Comparison of ENCODE assay signal across 8 cellular contexts in genomic region chr2:216012133-216012829, GRCh38. TPM values are rescaled to one million over a fixed set of nuclear protein-coding genes. Genes with fewer than 3 reads are reported as not detected.
DNase-seq lines count a peak whose midpoint lies in the region; ATAC-seq and TF ChIP-seq lines count a peak whose summit lies in the region.

No MANE protein-coding gene starts in this region.

- no peak overlapping the region for H4K91ac ChIP-seq in IMR-90 (ENCODE audit: insufficient read depth, low read depth, low read length)

- in situ Hi-C loops in IMR-90 (cut with MboI; ENCODE audit: low sequenced_read_pairs): no loop called here
- in situ Hi-C loops in astrocyte of the spinal cord (cut with HindIII; ENCODE audit: low sequenced_read_pairs): no loop called here

- WGBS in IMR-90 (ENCODE audit: extremely low coverage in 2 of 2, insufficient read length in 1 of 2), 2 experiments: 43% methylated on average over 3 of the region's 6 CpGs; no CpG with 5 or more reads in 1 of the 2 experiments
- WGBS in liver: 34% methylated on average over 6 of the region's 6 CpGs
- WGBS in urinary bladder: 42% methylated on average over 6 of the region's 6 CpGs

- no peak for TF ChIP-seq POLR2A in IMR-90 (IDR thresholded peaks at IDR 0.05; ENCODE audit: low read depth, low read length)

- no peak for TF ChIP-seq RAD21 in IMR-90 (IDR thresholded peaks at IDR 0.05; ENCODE audit: low read length)
- no peak for TF ChIP-seq RAD21 in liver (IDR thresholded peaks at IDR 0.05)

- H2AK5ac ChIP-seq in IMR-90 (ENCODE audit: low read depth, low read length): no peak overlapping the region; the same call in 1 of the 2 replicates

- H2BK20ac ChIP-seq in IMR-90 (ENCODE audit: low read depth, low read length): no peak overlapping the region

- no peak overlapping the region for H2AK9ac ChIP-seq in IMR-90 (replicated peaks; ENCODE audit: low read depth, low read length, poor library complexity)

- H3K36me3 ChIP-seq in CD4-positive, alpha-beta memory T cell (ENCODE audit: insufficient read depth, low read length): no peaks in the 10 kb centered on the region
- H3K36me3 ChIP-seq in IMR-90 (ENCODE audit: control insufficient read depth, insufficient read depth, low read length) (no peaks in the 10 kb centered on the region), liver (ENCODE audit: control insufficient read depth in 4 of 4, insufficient read depth in 3 of 4, low read depth in 1 of 4, low read length in 3 of 4) (peaks cover 0 to 8% (median 3%) of the 10 kb centered on the region in 4 donors), urinary bladder (ENCODE audit: insufficient read depth) (no peaks in the 10 kb centered on the region)

- H3K4me1 Mint-ChIP-seq in CD4-positive, alpha-beta memory T cell: peaks cover 38 to 52% (median 43%) of the 10 kb centered on the region in 4 donors

- no peak overlapping the region for H3K4ac ChIP-seq in IMR-90 (ENCODE audit: low read depth, low read length)

- H3K56ac ChIP-seq in IMR-90 (ENCODE audit: extremely low read depth, insufficient read depth, low read length): no peak overlapping the region

- H3K4me3 ChIP-seq in CD4-positive, alpha-beta memory T cell (ENCODE audit: low read length in 2 of 2): peak overlapping the region in 1 of 2 donors; percentile 63
- peak overlapping the region; percentile 89; the same call in 1 of the 2 replicates for H3K4me3 ChIP-seq in IMR-90 (ENCODE audit: insufficient read depth, low read depth, low read length)
- H3K4me3 ChIP-seq in astrocyte of the spinal cord (ENCODE audit: low read depth, low read length): peak overlapping the region; percentile 58
- H3K4me3 ChIP-seq in liver (ENCODE audit: low read depth in 1 of 3, low read length in 3 of 3): no peak overlapping the region
- peak overlapping the region; percentile 74 for H3K4me3 ChIP-seq in urinary bladder (ENCODE audit: low read depth, low read length)

- no peak overlapping the region for H3K23ac ChIP-seq in IMR-90 (ENCODE audit: low read depth, low read length)

- peak overlapping the region in 6 of 7 donors; percentile 54 to 91 (median 74) for H3K27ac Mint-ChIP-seq in CD4-positive, alpha-beta memory T cell

- no peaks in the 10 kb centered on the region for H3K79me1 ChIP-seq in IMR-90 (ENCODE audit: low read depth in 1 of 2, low read length in 2 of 2)

- no peak overlapping the region for H2BK120ac ChIP-seq in IMR-90 (ENCODE audit: low read depth, low read length)

- peaks cover 43% of the 10 kb centered on the region for H3K4me1 ChIP-seq in CD4-positive, alpha-beta memory T cell (ENCODE audit: insufficient read depth, low read length)
- H3K4me1 ChIP-seq in IMR-90 (ENCODE audit: control insufficient read depth, insufficient read depth, low read length) (peaks cover 2% of the 10 kb centered on the region; the same call in 1 of the 2 replicates), liver (ENCODE audit: control insufficient read depth in 4 of 4, insufficient read depth in 4 of 4, low read length in 3 of 4) (peaks cover 5 to 22% (median 14%) of the 10 kb centered on the region in 4 donors), urinary bladder (ENCODE audit: insufficient read depth) (peaks cover 2% of the 10 kb centered on the region)

- TF ChIP-seq CTCF in IMR-90 (conservative IDR thresholded peaks at IDR 0.05; ENCODE audit: low read depth, low read length) (no peak), astrocyte of the spinal cord (IDR thresholded peaks at IDR 0.05; ENCODE audit: low read depth, low read length) (peak; percentile 8), liver (IDR thresholded peaks at IDR 0.05; ENCODE audit: low read depth, low read length, missing input control) (no peak)

- BruUV-seq in IMR-90 (replicated peaks; lab: Mats Ljungman, UMichigan): no TSS peak

- no peak overlapping the region for H4K5ac ChIP-seq in IMR-90 (ENCODE audit: low read depth, low read length)

- H3K27ac ChIP-seq in CD4-positive, alpha-beta memory T cell (ENCODE audit: low read depth, low read length): no peak overlapping the region
- H3K27ac ChIP-seq in IMR-90 (ENCODE audit: insufficient read depth, low read length) (no peak overlapping the region), liver (ENCODE audit: low read depth in 1 of 2, low read length in 2 of 2) (peak overlapping the region; percentile 65 to 71), urinary bladder (ENCODE audit: low read depth) (no peak overlapping the region)

- dilution Hi-C loops in IMR-90 (cut with HindIII; ENCODE audit: low sequenced_read_pairs, unreplicated experiment): no loop called here

- H3K9me1 ChIP-seq in IMR-90 (ENCODE audit: insufficient read depth, low read length): no peaks in the 10 kb centered on the region

- POLR2A ChIA-PET in CD4-positive, alpha-beta memory T cell (lab: Charles Lee; ENCODE audit: partially characterized antibody): no interaction called here
- POLR2A ChIA-PET in IMR-90 (lab: Charles Lee; ENCODE audit: unreplicated experiment): no interaction called here

- no peaks in the 10 kb centered on the region for H3K9me3 ChIP-seq in CD4-positive, alpha-beta memory T cell (ENCODE audit: control insufficient read depth in 1 of 2, low read length in 2 of 2)
- H3K9me3 ChIP-seq in IMR-90 (ENCODE audit: control insufficient read depth, insufficient read depth, low read length) (no peaks in the 10 kb centered on the region), liver (ENCODE audit: control insufficient read depth in 4 of 4, low read length in 3 of 4) (no peaks in the 10 kb centered on the region)

- intact Hi-C loops in CD4-positive, alpha-beta memory T cell (cut with micrococcal nuclease): loop anchor here (2.0 to 10.0 kb wide), 3 partner anchors 61 to 1205 kb away; partner anchors contain the start of genes ATIC and BARD1
- intact Hi-C loops in IMR-90 (cut with micrococcal nuclease): no loop called here

- H3K9ac ChIP-seq in IMR-90 (ENCODE audit: low read depth, low read length): no peak overlapping the region
- no peak overlapping the region for H3K9ac ChIP-seq in liver (ENCODE audit: low read depth in 1 of 2, low read length in 2 of 2)

- H3K27me3 Mint-ChIP-seq in CD4-positive, alpha-beta memory T cell: no peaks in the 10 kb centered on the region

- H2AFZ ChIP-seq in IMR-90 (replicated peaks; ENCODE audit: low read length, poor library complexity): no peak overlapping the region

- DNase-seq in CD4-positive, alpha-beta memory T cell: no peak
- DNase-seq in IMR-90 (no peak), astrocyte of the spinal cord (ENCODE audit: low read depth, low spot score) (no peak), activated gamma-delta T cell treated with Interleukin-2 at 50 U/mL for 16 hours (no peak)

- CTCF ChIA-PET in CD4-positive, alpha-beta memory T cell (lab: Charles Lee; ENCODE audit: partially characterized antibody): interaction anchor here (1.1 to 3.7 kb wide), 4 partner anchors 9 to 62 kb away, joined by 3 to 27 read pairs (median 4); no protein-coding TSS in a partner anchor
- CTCF ChIA-PET in IMR-90 (lab: Yijun Ruan, JAX): interaction anchor here (1.4 to 2.7 kb wide), 3 partner anchors 11 to 62 kb away, joined by 4 to 12 read pairs (median 4); no protein-coding TSS in a partner anchor

- peak overlapping the region; percentile 83 to 92 (median 90) for H3K4me3 Mint-ChIP-seq in CD4-positive, alpha-beta memory T cell

- no peaks in the 10 kb centered on the region for H3K9me3 Mint-ChIP-seq in CD4-positive, alpha-beta memory T cell

- H3K14ac ChIP-seq in IMR-90 (replicated peaks; ENCODE audit: low read depth, low read length): no peak overlapping the region

- ATAC-seq in IMR-90 (ENCODE audit: low read depth) (0 out of 2 replicates have a peak, but pooled peaks have one; percentile 2), HG03135 (IDR thresholded peaks at IDR 0.05; ENCODE audit: unreplicated experiment) (no peak), HG02970 (IDR thresholded peaks at IDR 0.05; ENCODE audit: low FRiP score, unreplicated experiment) (no peak)

- no peak overlapping the region for H2BK5ac ChIP-seq in IMR-90 (ENCODE audit: low read depth, low read length, poor library complexity, severe bottlenecking)

- H4K20me1 ChIP-seq in IMR-90 (ENCODE audit: insufficient read depth, low read length): no peaks in the 10 kb centered on the region

- H4K8ac ChIP-seq in IMR-90 (ENCODE audit: low read depth in 2 of 2, low read length in 2 of 2): no peak overlapping the region

- H2BK15ac ChIP-seq in IMR-90 (ENCODE audit: low read depth, low read length): no peak overlapping the region

- peak overlapping the region; percentile 100 for H3K4me2 ChIP-seq in IMR-90 (ENCODE audit: low read depth, low read length)

- no peak overlapping the region for H3K18ac ChIP-seq in IMR-90 (ENCODE audit: low read depth, low read length)

- no peaks in the 10 kb centered on the region for H3K36me3 Mint-ChIP-seq in CD4-positive, alpha-beta memory T cell

- no peaks in the 10 kb centered on the region for H3K27me3 ChIP-seq in CD4-positive, alpha-beta memory T cell (ENCODE audit: insufficient read depth, low read length)
- H3K27me3 ChIP-seq in IMR-90 (ENCODE audit: control insufficient read depth, insufficient read depth, low read length) (no peaks in the 10 kb centered on the region), liver (ENCODE audit: control insufficient read depth in 4 of 4, insufficient read depth in 4 of 4, low read length in 3 of 4) (no peaks in the 10 kb centered on the region)

TF ChIP-seq in IMR-90, 13 proteins besides CTCF, POLR2A, EP300 and RAD21 (continues in another document):
- TF ChIP-seq USF2 (IDR thresholded peaks at IDR 0.05; ENCODE audit: low read depth, low read length): no peak

TF ChIP-seq in liver, 16 proteins besides CTCF, POLR2A, EP300 and RAD21:
- TF ChIP-seq HNF4A (conservative IDR thresholded peaks at IDR 0.05): peak in 1 of 2 donors; percentile 46
- peak; percentile 9 for TF ChIP-seq ATF3 (IDR thresholded peaks at IDR 0.05)
- peak; percentile 8 for TF ChIP-seq SP1 (IDR thresholded peaks at IDR 0.05)
- no peak for TF ChIP-seq FOXA2 (IDR thresholded peaks at IDR 0.05)
- TF ChIP-seq RXRA (IDR thresholded peaks at IDR 0.05): peak in 1 of 2 donors; percentile 22

RNA-seq across cellular contexts. Expression of gene MREG, which starts 1.1 kb away (rescaled TPM):
- 1 to 10 TPM; 7.4 TPM for total RNA-seq in CD4-positive, alpha-beta memory T cell
- polyA plus RNA-seq in CD4-positive, alpha-beta memory T cell: 1 to 10 TPM in 1 of 2 donors, under 1 TPM in 1; 0.11 to 2.1 TPM
- total RNA-seq in IMR-90 (2012; rRNA removed) (1.7 and 1.8 TPM in 2 replicates), liver (1 to 10 TPM; 2.4 to 3.0 TPM), urinary bladder (3.4 TPM)
- polyA plus RNA-seq in IMR-90 (2012; rRNA removed) (1.0 and 1.1 TPM in 2 replicates), liver (1 to 10 TPM in 1 of 2 donors, under 1 TPM in 1; 0.87 to 3.1 TPM), urinary bladder (0.89 TPM)
- 0.34 and 0.43 TPM in 2 replicates for polyA plus RNA-seq in IMR-90 (2012; cell fraction: cytosol; rRNA removed)
- polyA plus RNA-seq in IMR-90 (2012; cell fraction: nucleus; rRNA removed; ENCODE audit: low replicate concordance): 0.20 and 1.4 TPM in 2 replicates

Comparison
In these comparisons a context has a peak if more than half of its experiments do, and no peak if none do; other contexts are left out.
1. H3K27ac ChIP-seq: peak in liver (2 of 2); none in CD4-positive, alpha-beta memory T cell (single experiment), IMR-90 (single experiment) and urinary bladder (single experiment).
2. H3K4me3 ChIP-seq: peak in IMR-90 (single experiment), astrocyte of the spinal cord (single experiment) and urinary bladder (single experiment); none in liver (0 of 3).